14 cellular contexts compared by ENCODE assay signal in the genomic region with DNA sequence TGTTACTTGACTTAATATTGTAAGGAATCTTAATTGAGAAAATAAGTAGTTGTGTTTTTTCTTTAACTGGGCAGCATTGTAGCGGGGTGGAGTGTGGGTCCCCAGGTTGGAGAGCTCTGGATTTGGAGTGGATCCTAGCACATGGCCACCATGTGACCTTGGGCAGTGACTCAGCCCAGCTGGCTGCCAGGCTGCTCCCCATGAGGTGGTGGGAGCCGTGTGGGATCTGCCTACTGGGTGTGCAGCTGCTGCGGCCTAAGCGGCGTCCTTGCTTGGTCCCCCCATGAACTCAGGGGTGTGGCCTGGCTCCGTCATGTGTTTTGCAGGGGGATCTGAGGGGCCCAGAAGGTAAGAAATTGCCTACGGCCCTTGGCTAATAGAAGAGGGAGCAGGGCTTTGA.
DNase-seq lines count a peak whose midpoint lies in the region; ATAC-seq and TF ChIP-seq lines count a peak whose summit lies in the region.
"Had no signal": no experiment of that assay in that cellular context is flagged by ENCODE, and none has a peak within 500 bp of the region (broad histone marks: within the 10 kb centered on the region; RNA-seq: fewer than 3 reads in every experiment).

No MANE protein-coding gene starts in this region.

- H3K27me3 ChIP-seq in right atrium auricular region (no peaks in the 10 kb centered on the region), tibial artery (no peaks in the 10 kb centered on the region)

- no peak for TF ChIP-seq CTCF in right atrium auricular region (IDR thresholded peaks at IDR 0.05)
- no peak for TF ChIP-seq CTCF in tibial artery (IDR thresholded peaks at IDR 0.05)

- ATAC-seq in GM18520 (IDR thresholded peaks at IDR 0.05; ENCODE audit: unreplicated experiment) (no peak), esophagus mucosa (no peak)

- H3K36me3 ChIP-seq in right atrium auricular region (peaks cover 8% of the 10 kb centered on the region), tibial artery (peaks cover 25 to 30% (median 25%) of the 10 kb centered on the region in 3 donors)

- H3K4me3 ChIP-seq in right atrium auricular region: no peak overlapping the region
- H3K4me3 ChIP-seq in tibial artery: no peak overlapping the region
- H3K4me3 ChIP-seq: thoracic aorta had no signal

- no peak overlapping the region for H3K27ac ChIP-seq in right atrium auricular region
- peak overlapping the region; percentile 51 to 77 for H3K27ac ChIP-seq in tibial artery
- H3K27ac ChIP-seq: 22Rv1, thoracic aorta had no signal

- intact Hi-C loops in tibial artery (cut with DNase I; ENCODE audit: low total_unique reads): no loop called here

- H3K4me1 ChIP-seq in right atrium auricular region (peaks cover 0 to 5% of the 10 kb centered on the region in 2 donors), tibial artery (peaks cover 0 to 95% (median 34%) of the 10 kb centered on the region in 4 donors)

- DNase-seq in DMS 273 (lab: John Stamatoyannopoulos, UW; ENCODE audit: unreplicated experiment) (peak; percentile 77), DMS 273 treated with DMSO at 0.1 percent for 48 hours (lab: John Stamatoyannopoulos, UW) (no peak), astrocyte of the hippocampus (ENCODE audit: low read depth, low spot score) (peak; percentile 88), right atrium auricular region (ENCODE audit: low spot score) (peak; percentile 56), tibial artery (peak in 1 of 2 donors; percentile 85), iPS-NIHi11 (ENCODE audit: low spot score) (no peak)
- DNase-seq: activated CD4-positive, alpha-beta T cell treated with anti-CD3 and anti-CD28 coated beads, Interleukin-2, amount 10 ng/mL, durations not matched to agents 7 days and 5 days; DND-41; NCI-H345; SHP77 had no signal

- H3K9me3 ChIP-seq in right atrium auricular region: no peaks in the 10 kb centered on the region
- no peaks in the 10 kb centered on the region for H3K9me3 ChIP-seq in tibial artery
- H3K9me3 ChIP-seq: thoracic aorta had no signal

Comparison
In these comparisons a context has a peak if more than half of its experiments do, and no peak if none do; other contexts are left out.
1. DNase-seq: peak in DMS 273 (single experiment), astrocyte of the hippocampus (single experiment) and right atrium auricular region (single experiment); none in DMS 273 treated with DMSO at 0.1 percent for 48 hours (single experiment) and iPS-NIHi11 (single experiment).
2. H3K27ac ChIP-seq: peak in tibial artery (2 of 2); none in right atrium auricular region (0 of 2).